ENCODE assay signal across 21 cellular contexts in the genomic region with DNA sequence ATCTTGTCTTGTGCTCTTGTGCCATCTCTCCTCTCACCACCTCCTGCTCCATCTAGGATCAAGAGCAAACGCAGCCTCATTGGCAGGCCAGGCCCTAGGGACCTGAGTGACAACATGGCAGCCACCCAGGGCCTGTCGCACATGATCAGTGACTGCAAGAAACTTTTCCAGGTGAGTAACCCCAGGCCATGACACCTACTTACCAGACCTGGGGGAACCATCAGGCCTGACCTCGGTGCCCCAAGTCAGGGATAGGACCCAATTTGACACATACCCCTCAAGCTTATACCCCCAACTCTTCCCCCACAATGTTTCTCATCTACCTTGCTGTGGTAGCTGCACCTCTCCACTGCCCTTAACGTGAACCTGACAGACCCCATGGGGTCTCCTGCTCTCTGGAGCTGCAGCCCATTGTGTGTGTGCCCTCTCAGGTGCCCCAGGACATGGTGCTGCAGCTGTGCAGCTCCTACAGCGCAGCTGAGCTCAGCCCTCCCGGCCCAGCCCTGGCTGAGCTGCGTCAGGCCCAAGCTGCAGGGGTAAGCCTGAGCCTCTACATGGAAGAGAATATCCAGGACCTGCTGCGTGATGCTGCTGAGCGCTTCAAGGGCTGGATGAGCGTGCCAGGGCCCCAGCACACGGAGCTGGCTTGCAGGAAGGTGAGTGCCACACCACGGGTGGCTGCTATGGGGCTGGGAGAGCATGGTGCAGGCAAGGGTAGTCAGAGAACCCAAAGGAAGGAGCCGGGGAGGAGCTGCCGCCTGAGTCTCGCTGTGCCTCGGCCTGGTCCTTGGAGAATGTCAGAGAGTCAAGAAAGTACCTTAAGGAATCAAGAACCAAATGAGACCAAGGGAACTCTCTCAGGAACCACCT.
"Had no signal": no experiment of that assay in that cellular context is flagged by ENCODE, and none has a peak within 500 bp of the region (broad histone marks: within the 10 kb centered on the region; RNA-seq: fewer than 3 reads in every experiment).

No MANE protein-coding gene starts in this region.

- H3K4me3 Mint-ChIP-seq: dendritic cell treated with granulocyte-macrophage colony-stimulating factor and Interleukin-4, amounts not matched to agents 40 ng/mL and 50 ng/mL, for 4 days; endodermal cell; naive thymus-derived CD8-positive, alpha-beta T cell; nephron progenitor cell; stimulated activated memory B cell treated with anti-CD40 and anti-IgM and Interleukin-4, amounts not matched to agents 10 μg/mL and 1 μg/mL and 100 μg/mL, for 72 hours had no signal

- H3K9me3 Mint-ChIP-seq: dendritic cell treated with granulocyte-macrophage colony-stimulating factor and Interleukin-4, amounts not matched to agents 40 ng/mL and 50 ng/mL, for 4 days; naive thymus-derived CD8-positive, alpha-beta T cell; stimulated activated memory B cell treated with anti-CD40 and anti-IgM and Interleukin-4, amounts not matched to agents 10 μg/mL and 1 μg/mL and 100 μg/mL, for 72 hours had no signal

- DNase-seq: cerebellar nuclear complex; effector CD8-positive, alpha-beta T cell; endodermal cell; foreskin fibroblast; gastrocnemius medialis; mesendoderm; naive thymus-derived CD8-positive, alpha-beta T cell; nephron progenitor cell; occipital lobe; pancreas; stimulated activated CD4-positive, alpha-beta T cell treated with anti-CD3 and anti-CD28 coated beads, Interleukin-4, amount 100 ng/mL, for 4 hours; stimulated activated naive CD8-positive, alpha-beta T cell treated with anti-CD3 and anti-CD28 coated beads, Interleukin-15, Interleukin-2, amounts not matched to agents 100 U/mL and 50 U/mL, for 24 hours had no signal

- H3K27me3 ChIP-seq: gastrocnemius medialis, pancreas, right lobe of liver, vagina had no signal

- ATAC-seq: esophagus mucosa; gastrocnemius medialis; naive thymus-derived CD8-positive, alpha-beta T cell; pancreas; right lobe of liver; stimulated activated memory B cell treated with anti-CD40 and anti-IgM and Interleukin-4, amounts not matched to agents 10 μg/mL and 1 μg/mL and 100 μg/mL, for 72 hours; stimulated activated naive CD8-positive, alpha-beta T cell treated with anti-CD3 and anti-CD28 coated beads, Interleukin-15, Interleukin-2, amounts not matched to agents 100 U/mL and 50 U/mL, for 24 hours had no signal

- H3K36me3 ChIP-seq: pancreas, thoracic aorta, vagina had no signal

- H3K36me3 Mint-ChIP-seq: naive thymus-derived CD8-positive, alpha-beta T cell; stimulated activated memory B cell treated with anti-CD40 and anti-IgM and Interleukin-4, amounts not matched to agents 10 μg/mL and 1 μg/mL and 100 μg/mL, for 72 hours had no signal

- H3K27ac Mint-ChIP-seq: dendritic cell treated with granulocyte-macrophage colony-stimulating factor and Interleukin-4, amounts not matched to agents 40 ng/mL and 50 ng/mL, for 4 days; endodermal cell; naive thymus-derived CD8-positive, alpha-beta T cell; nephron progenitor cell; stimulated activated memory B cell treated with anti-CD40 and anti-IgM and Interleukin-4, amounts not matched to agents 10 μg/mL and 1 μg/mL and 100 μg/mL, for 72 hours had no signal

- H3K4me3 ChIP-seq: gastrocnemius medialis, lung, pancreas, right lobe of liver, thoracic aorta, tibial nerve, vagina had no signal

- H3K27me3 Mint-ChIP-seq: dendritic cell treated with granulocyte-macrophage colony-stimulating factor and Interleukin-4, amounts not matched to agents 40 ng/mL and 50 ng/mL, for 4 days; stimulated activated memory B cell treated with anti-CD40 and anti-IgM and Interleukin-4, amounts not matched to agents 10 μg/mL and 1 μg/mL and 100 μg/mL, for 72 hours had no signal

- H3K9me3 ChIP-seq: gastrocnemius medialis, pancreas, right lobe of liver, thoracic aorta, tibial nerve, vagina had no signal

- H3K4me1 ChIP-seq: gastrocnemius medialis, pancreas, right lobe of liver, tibial nerve, vagina had no signal

- H3K27ac ChIP-seq: epithelial cell of prostate, gastrocnemius medialis, pancreas, right lobe of liver, thoracic aorta, tibial nerve, vagina had no signal

- H3K4me1 Mint-ChIP-seq: naive thymus-derived CD8-positive, alpha-beta T cell; nephron progenitor cell; stimulated activated memory B cell treated with anti-CD40 and anti-IgM and Interleukin-4, amounts not matched to agents 10 μg/mL and 1 μg/mL and 100 μg/mL, for 72 hours had no signal
